In genomic region chr1:998905-999796, GRCh38 we compare ENCODE assay signal across 8 cellular contexts. TPM values are rescaled to one million over a fixed set of nuclear protein-coding genes. Genes with fewer than 3 reads are reported as not detected.
DNase-seq lines count a peak whose midpoint lies in the region; ATAC-seq and TF ChIP-seq lines count a peak whose summit lies in the region.

No MANE protein-coding gene starts in this region.

- no peaks in the 10 kb centered on the region for H3K27me3 ChIP-seq in Caco-2 (replicated peaks; ENCODE audit: control insufficient read depth, insufficient read depth, low read length)
- H3K27me3 ChIP-seq in upper lobe of right lung = peaks cover 34% of the 10 kb centered on the region

- H3K9me3 ChIP-seq in Caco-2 (no peaks in the 10 kb centered on the region), upper lobe of right lung (no peaks in the 10 kb centered on the region)

- TF ChIP-seq POLR2A in lower leg skin (IDR thresholded peaks at IDR 0.05) = no peak

- TF ChIP-seq CTCF in Caco-2 (IDR thresholded peaks at IDR 0.05; ENCODE audit: insufficient read depth in 1 of 2, low read depth in 1 of 2, low read length in 1 of 2, severe bottlenecking in 1 of 2, unreplicated experiment in 1 of 2) (no peak), LNCaP clone FGC (IDR thresholded peaks at IDR 0.05; ENCODE audit: control insufficient read depth, extremely low read depth, insufficient read depth) (peak; percentile 26), lower leg skin (IDR thresholded peaks at IDR 0.05) (no peak), upper lobe of right lung (IDR thresholded peaks at IDR 0.05) (no peak)

- H3K4me3 Mint-ChIP-seq in Caco-2 (ENCODE audit: unreplicated experiment) = peak overlapping the region; percentile 79

- peak overlapping the region; percentile 75 for H3K27ac ChIP-seq in upper lobe of right lung

- CTCF ChIA-PET in Caco-2 (lab: Charles Lee) = no interaction called here

- no peaks in the 10 kb centered on the region for H3K9me3 Mint-ChIP-seq in Caco-2 (ENCODE audit: unreplicated experiment)

- no peaks in the 10 kb centered on the region for H3K27me3 Mint-ChIP-seq in Caco-2 (ENCODE audit: insufficient read depth, unreplicated experiment)

- H3K4me3 ChIP-seq in Caco-2 (ENCODE audit: low read depth, low read length) (peak overlapping the region; percentile 87), LNCaP clone FGC (ENCODE audit: low read depth, low read length) (peak overlapping the region; percentile 78), lower leg skin (ENCODE audit: low read depth, poor library complexity, severe bottlenecking) (peak overlapping the region; percentile 14), upper lobe of right lung (peak overlapping the region; percentile 59)

- H3K4me1 ChIP-seq in Caco-2 (peaks cover 33% of the 10 kb centered on the region), upper lobe of right lung (peaks cover 7% of the 10 kb centered on the region)

- WGBS in lower leg skin, 2 donors = 0 to 1% methylated on average over 27 to 61 of the region's 99 CpGs

- H3K27ac Mint-ChIP-seq in Caco-2 (ENCODE audit: unreplicated experiment) = no peak overlapping the region

- H3K36me3 ChIP-seq in Caco-2 (ENCODE audit: control insufficient read depth, insufficient read depth, low read length) = no peaks in the 10 kb centered on the region
- H3K36me3 ChIP-seq in upper lobe of right lung = no peaks in the 10 kb centered on the region

- no peaks in the 10 kb centered on the region for H3K4me1 Mint-ChIP-seq in Caco-2 (ENCODE audit: low read depth, unreplicated experiment)

- ATAC-seq in upper lobe of right lung = no peak
- no peak for ATAC-seq in HG03354 (IDR thresholded peaks at IDR 0.05; ENCODE audit: poor library complexity, severe bottlenecking, unreplicated experiment)

- DNase-seq in Caco-2 (peak in 1 of 2 experiments; percentile 66), LNCaP clone FGC (ENCODE audit: low read depth) (no peak), lower leg skin (ENCODE audit: low spot score in 2 of 2) (peak in 1 of 2 donors; percentile 89), upper lobe of right lung (peak; percentile 71), NCI-H1092 (lab: John Stamatoyannopoulos, UW) (no peak), DMS153 treated with DMSO at 0.1 percent for 48 hours (lab: John Stamatoyannopoulos, UW; ENCODE audit: unreplicated experiment) (no peak)
- peak; percentile 33 for DNase-seq in central memory CD4-positive, alpha-beta T cell

- peaks cover 43% of the 10 kb centered on the region for H3K36me3 Mint-ChIP-seq in Caco-2 (ENCODE audit: insufficient read depth, unreplicated experiment)

- intact Hi-C loops in Caco-2 (cut with micrococcal nuclease; ENCODE audit: unreplicated experiment) = loop anchor here (5.0 kb wide), 1 partner anchor 73 kb away; the partner anchor contains the start of gene RNF223
- intact Hi-C loops in lower leg skin (cut with DNase I; ENCODE audit: low total_unique reads) = no loop called here
- intact Hi-C loops in upper lobe of right lung (cut with DNase I) = no loop called here

- BruUV-seq in Caco-2 (replicated peaks; lab: Mats Ljungman, UMichigan) = TSS peak; percentile 61

- POLR2A ChIA-PET in Caco-2 (lab: Charles Lee) = interaction anchor here (3.0 kb wide), 1 partner anchor 20 kb away, joined by 16 read pairs; the partner anchor contains the start of gene AGRN

RNA-seq across cellular contexts. Expression of gene HES4, which starts 0.7 kb away (rescaled TPM):
- total RNA-seq in Caco-2 (2022) (45.5 and 53.8 TPM in 2 replicates), lower leg skin (10 to 100 TPM; 30.4 to 70.4 (median 40.9) TPM), upper lobe of right lung (26.8 TPM)

RNA-seq across cellular contexts. Expression of gene ISG15, which starts 14.1 kb away (rescaled TPM):
- total RNA-seq in Caco-2 (2022) (55.5 and 63.1 TPM in 2 replicates), lower leg skin (10 to 100 TPM in 1 of 4 donors, 1 to 10 TPM in 3; 3.6 to 12.9 (median 6.0) TPM), upper lobe of right lung (93.6 TPM)

RNA-seq across cellular contexts. Expression of gene PERM1, which starts 17.3 kb away (rescaled TPM):
- total RNA-seq in Caco-2 (2022) (0.18 and 0.65 TPM in 2 replicates), lower leg skin (under 1 TPM in 3 of 4 donors, not detected in 1; 0.17 to 0.46 (median 0.29) TPM), upper lobe of right lung (0.35 TPM)

RNA-seq across cellular contexts. Expression of gene AGRN, which starts 20.8 kb away (rescaled TPM):
- 176 and 188 TPM in 2 replicates for total RNA-seq in Caco-2 (2022)
- total RNA-seq in lower leg skin = 10 to 100 TPM; 36.9 to 55.8 (median 54.6) TPM
- 135 TPM for total RNA-seq in upper lobe of right lung

RNA-seq across cellular contexts. Expression of gene PLEKHN1, which starts 32.9 kb away (rescaled TPM):
- total RNA-seq in Caco-2 (2022) = 3.1 and 4.0 TPM in 2 replicates
- total RNA-seq in lower leg skin = 100 to 1,000 TPM in 1 of 4 donors, 10 to 100 TPM in 3; 38.7 to 109 (median 45.3) TPM
- total RNA-seq in upper lobe of right lung = 2.1 TPM

Comparison
In these comparisons a context has a peak if more than half of its experiments do, and no peak if none do; other contexts are left out.
1. DNase-seq: peak in central memory CD4-positive, alpha-beta T cell (single experiment) and upper lobe of right lung (single experiment); none in LNCaP clone FGC (single experiment), NCI-H1092 (single experiment) and DMS153 treated with DMSO at 0.1 percent for 48 hours (single experiment).
2. H3K4me3 ChIP-seq: peak in every context shown above with its lines; median percentile 87 in Caco-2; 78 in LNCaP clone FGC; 59 in upper lobe of right lung; 14 in lower leg skin.